8 cellular contexts compared by ENCODE assay signal in genomic region chr6:157761331-157761921, GRCh38.
DNase-seq lines count a peak whose midpoint lies in the region; ATAC-seq and TF ChIP-seq lines count a peak whose summit lies in the region.

No MANE protein-coding gene starts in this region.

- H3K4me3 ChIP-seq in right cardiac atrium (ENCODE audit: low read length): no peak overlapping the region

- H3K4me3 Mint-ChIP-seq in CD4-positive, alpha-beta T cell: peak overlapping the region; percentile 52
- H3K4me3 Mint-ChIP-seq in memory B cell: peak overlapping the region; percentile 63

- H3K27ac Mint-ChIP-seq in CD4-positive, alpha-beta T cell: peak overlapping the region; percentile 87
- peak overlapping the region; percentile 74 for H3K27ac Mint-ChIP-seq in memory B cell

- no peaks in the 10 kb centered on the region for H3K27me3 Mint-ChIP-seq in CD4-positive, alpha-beta T cell
- no peaks in the 10 kb centered on the region for H3K27me3 Mint-ChIP-seq in memory B cell

- 76% methylated on average over 12 of the region's 12 CpGs for WGBS in right cardiac atrium

- peak; percentile 39 for ATAC-seq in CD4-positive, alpha-beta T cell (ENCODE audit: poor library complexity)
- peak; percentile 37 for ATAC-seq in GM19463 (IDR thresholded peaks at IDR 0.05; ENCODE audit: unreplicated experiment)
- peak; percentile 47 for ATAC-seq in HG03520 (IDR thresholded peaks at IDR 0.05; ENCODE audit: unreplicated experiment)
- peak; percentile 25 for ATAC-seq in memory B cell (ENCODE audit: low read depth)
- ATAC-seq in right cardiac atrium: no peak

- CTCF ChIA-PET in CD4-positive, alpha-beta T cell (lab: Charles Lee): interaction anchor here (0.6 to 1.3 kb wide), 4 partner anchors 34 to 265 kb away, joined by 3 read pairs; no protein-coding TSS in a partner anchor

- TF ChIP-seq CTCF in CD4-positive, alpha-beta T cell (IDR thresholded peaks at IDR 0.05): no peak

- peaks cover 13% of the 10 kb centered on the region for H3K4me1 ChIP-seq in right cardiac atrium (ENCODE audit: control insufficient read depth, insufficient read depth, low read length)

- H3K9me3 ChIP-seq in CD4-positive, alpha-beta T cell (ENCODE audit: control insufficient read depth, low read length): no peaks in the 10 kb centered on the region
- no peaks in the 10 kb centered on the region for H3K9me3 ChIP-seq in right cardiac atrium (ENCODE audit: control insufficient read depth, low read length)

- no peaks in the 10 kb centered on the region for H3K9me3 Mint-ChIP-seq in CD4-positive, alpha-beta T cell
- no peaks in the 10 kb centered on the region for H3K9me3 Mint-ChIP-seq in memory B cell

- no peaks in the 10 kb centered on the region for H3K36me3 Mint-ChIP-seq in CD4-positive, alpha-beta T cell (ENCODE audit: low read depth)
- no peaks in the 10 kb centered on the region for H3K36me3 Mint-ChIP-seq in memory B cell

- POLR2A ChIA-PET in CD4-positive, alpha-beta T cell (lab: Charles Lee): interaction anchor here (1.3 to 2.6 kb wide), 3 partner anchors 61 to 112 kb away, joined by 4 to 7 read pairs (median 5); no protein-coding TSS in a partner anchor

- DNase-seq in CD4-positive, alpha-beta T cell: peak in 4 of 10 experiments; percentile 19 to 41 (median 30)
- DNase-seq in activated effector memory CD4-positive, alpha-beta T cell treated with anti-CD3 and anti-CD28 coated beads, Interleukin-2, amount 50 U/mL, for 16 hours: peak; percentile 81
- no peak for DNase-seq in memory B cell (ENCODE audit: low spot score in 2 of 2)
- DNase-seq in right cardiac atrium: no peak
- DNase-seq in DMS153 (lab: John Stamatoyannopoulos, UW): no peak
- no peak for DNase-seq in HPDE6-E6E7 (ENCODE audit: extremely low spot score)

- intact Hi-C loops in CD4-positive, alpha-beta T cell (cut with DNase I, micrococcal nuclease): loop anchor here (1.0 to 2.0 kb wide), 2 partner anchors 61 to 63 kb away; partner anchors contain the start of gene SNX9 (in 1 of the 2)
- intact Hi-C loops in right cardiac atrium (cut with DNase I): loop anchor here in 2 of 4 donors (10.0 kb wide), 1 partner anchor 113 kb away; no protein-coding TSS in a partner anchor

- no peaks in the 10 kb centered on the region for H3K27me3 ChIP-seq in CD4-positive, alpha-beta T cell (ENCODE audit: control insufficient read depth, insufficient read depth, low read length)
- no peaks in the 10 kb centered on the region for H3K27me3 ChIP-seq in right cardiac atrium (ENCODE audit: control insufficient read depth, insufficient read depth)

- peaks cover 79% of the 10 kb centered on the region for H3K4me1 Mint-ChIP-seq in CD4-positive, alpha-beta T cell (ENCODE audit: low read depth)
- peaks cover 65% of the 10 kb centered on the region for H3K4me1 Mint-ChIP-seq in memory B cell

- H3K27ac ChIP-seq in CD4-positive, alpha-beta T cell (ENCODE audit: low read depth, low read length): peak overlapping the region; percentile 54
- no peak overlapping the region for H3K27ac ChIP-seq in right cardiac atrium (ENCODE audit: low read length)

Comparison
In these comparisons a context has a peak if more than half of its experiments do, and no peak if none do; other contexts are left out.
1. ATAC-seq: peak in CD4-positive, alpha-beta T cell (single experiment), GM19463 (single experiment), HG03520 (single experiment) and memory B cell (single experiment); none in right cardiac atrium (0 of 2).